12 cellular contexts compared by ENCODE assay signal in genomic region chr6:45619994-45620471, GRCh38.
DNase-seq lines count a peak whose midpoint lies in the region; ATAC-seq lines count a peak whose summit lies in the region.
"Had no signal": no experiment of that assay in that cellular context is flagged by ENCODE, and none has a peak within 500 bp of the region (broad histone marks: within the 10 kb centered on the region; RNA-seq: fewer than 3 reads in every experiment).

No MANE protein-coding gene starts in this region.

- DNase-seq in stimulated activated CD4-positive, alpha-beta T cell treated with anti-CD3 and anti-CD28 coated beads, Interleukin-4, amount 100 ng/mL, for 24 hours: peak; percentile 15
- no peak for DNase-seq in stimulated activated CD4-positive, alpha-beta T cell treated with anti-CD3 and anti-CD28 coated beads, Interleukin-4, amount 100 ng/mL, for 4 hours
- peak; percentile 65 for DNase-seq in fibroblast of gingiva (ENCODE audit: low read depth)
- DNase-seq in stimulated activated naive CD8-positive, alpha-beta T cell treated with anti-CD3 and anti-CD28 coated beads, Interleukin-15, amount 100 ng/mL, for 72 hours: peak in 1 of 2 donors; percentile 54
- no peak for DNase-seq in NCI-H2107 treated with DMSO at 0.1 percent for 48 hours (lab: John Stamatoyannopoulos, UW; ENCODE audit: unreplicated experiment)
- DNase-seq: activated effector memory CD4-positive, alpha-beta T cell treated with Interleukin-2 at 50 U/mL for 16 hours; kidney; NCI-H526 treated with DMSO at 0.1 percent for 48 hours; tibial artery had no signal

- H3K36me3 Mint-ChIP-seq in T-helper 1 cell treated with Interleukin-12 subunit alpha and Interleukin-12 subunit beta and Interleukin-4 antibody, amounts not matched to agents 30 μg/mL and 1 μg/mL, for 36 hours (ENCODE audit: low read depth): peaks cover 9% of the 10 kb centered on the region

- peaks cover 17% of the 10 kb centered on the region for H3K4me1 Mint-ChIP-seq in T-helper 1 cell treated with Interleukin-12 subunit alpha and Interleukin-12 subunit beta and Interleukin-4 antibody, amounts not matched to agents 30 μg/mL and 1 μg/mL, for 36 hours (ENCODE audit: low read depth)
- peaks cover 40% of the 10 kb centered on the region for H3K4me1 Mint-ChIP-seq in stimulated activated naive CD8-positive, alpha-beta T cell treated with anti-CD3 and anti-CD28 coated beads, Interleukin-15, amount 100 ng/mL, for 72 hours

- no peaks in the 10 kb centered on the region for H3K27me3 Mint-ChIP-seq in T-helper 1 cell treated with Interleukin-12 subunit alpha and Interleukin-12 subunit beta and Interleukin-4 antibody, amounts not matched to agents 30 μg/mL and 1 μg/mL, for 36 hours (ENCODE audit: low read depth)
- no peaks in the 10 kb centered on the region for H3K27me3 Mint-ChIP-seq in stimulated activated naive CD8-positive, alpha-beta T cell treated with anti-CD3 and anti-CD28 coated beads, Interleukin-15, amount 100 ng/mL, for 72 hours

- ATAC-seq in stimulated activated naive CD8-positive, alpha-beta T cell treated with anti-CD3 and anti-CD28 coated beads, Interleukin-15, amount 100 ng/mL, for 72 hours: peak; percentile 92
- no peak for ATAC-seq in HG03159 (IDR thresholded peaks at IDR 0.05; ENCODE audit: unreplicated experiment)
- ATAC-seq in HG03457 (IDR thresholded peaks at IDR 0.05; ENCODE audit: unreplicated experiment): no peak

- H3K4me3 Mint-ChIP-seq in T-helper 1 cell treated with Interleukin-12 subunit alpha and Interleukin-12 subunit beta and Interleukin-4 antibody, amounts not matched to agents 30 μg/mL and 1 μg/mL, for 36 hours: no peak overlapping the region
- H3K4me3 Mint-ChIP-seq in stimulated activated naive CD8-positive, alpha-beta T cell treated with anti-CD3 and anti-CD28 coated beads, Interleukin-15, amount 100 ng/mL, for 72 hours: peak overlapping the region in 1 of 2 donors; percentile 19

- peak overlapping the region; percentile 66 for H3K27ac Mint-ChIP-seq in T-helper 1 cell treated with Interleukin-12 subunit alpha and Interleukin-12 subunit beta and Interleukin-4 antibody, amounts not matched to agents 30 μg/mL and 1 μg/mL, for 36 hours
- peak overlapping the region; percentile 10 to 72 for H3K27ac Mint-ChIP-seq in stimulated activated naive CD8-positive, alpha-beta T cell treated with anti-CD3 and anti-CD28 coated beads, Interleukin-15, amount 100 ng/mL, for 72 hours

- no peaks in the 10 kb centered on the region for H3K9me3 Mint-ChIP-seq in T-helper 1 cell treated with Interleukin-12 subunit alpha and Interleukin-12 subunit beta and Interleukin-4 antibody, amounts not matched to agents 30 μg/mL and 1 μg/mL, for 36 hours
- peaks cover 0 to 14% of the 10 kb centered on the region in 2 donors for H3K9me3 Mint-ChIP-seq in stimulated activated naive CD8-positive, alpha-beta T cell treated with anti-CD3 and anti-CD28 coated beads, Interleukin-15, amount 100 ng/mL, for 72 hours

Comparison
In these comparisons a context has a peak if more than half of its experiments do, and no peak if none do; other contexts are left out.
1. DNase-seq: peak in stimulated activated CD4-positive, alpha-beta T cell treated with anti-CD3 and anti-CD28 coated beads, Interleukin-4, amount 100 ng/mL, for 24 hours (single experiment) and fibroblast of gingiva (single experiment); none in stimulated activated CD4-positive, alpha-beta T cell treated with anti-CD3 and anti-CD28 coated beads, Interleukin-4, amount 100 ng/mL, for 4 hours (0 of 2) and NCI-H2107 treated with DMSO at 0.1 percent for 48 hours (single experiment).